1 cellular context compared by ENCODE assay signal in genomic region chr10:31760674-31761081, GRCh38.
TF ChIP-seq lines count a peak whose summit lies in the region.

No MANE protein-coding gene starts in this region.

TF ChIP-seq in K562, 482 proteins besides CTCF, POLR2A, EP300 and RAD21 (continued from another document):
- TF ChIP-seq ZNF354B (CRISPR knock-in tag; IDR thresholded peaks at IDR 0.05) (no peak), PHF21A (IDR thresholded peaks at IDR 0.05; ENCODE audit: borderline replicate concordance, low read depth) (no peak), ZNF512 (tag; IDR thresholded peaks at IDR 0.05) (peak; percentile 82), ETV5 (CRISPR knock-in tag; IDR thresholded peaks at IDR 0.05; ENCODE audit: low read depth) (no peak), BRD9 (IDR thresholded peaks at IDR 0.05; ENCODE audit: low read depth, partially characterized antibody) (no peak), MCM5 (IDR thresholded peaks at IDR 0.05; ENCODE audit: low read depth) (no peak), DNMT1 (IDR thresholded peaks at IDR 0.05) (no peak), DACH1 (IDR thresholded peaks at IDR 0.05; ENCODE audit: partially characterized antibody) (no peak), PCBP2 (IDR thresholded peaks at IDR 0.05; ENCODE audit: low read depth, low read length, poor library complexity, severe bottlenecking) (no peak), ZFP36 (IDR thresholded peaks at IDR 0.05; ENCODE audit: low read depth, low read length, partially characterized antibody) (peak; percentile 48), PBX2 (CRISPR knock-in tag; IDR thresholded peaks at IDR 0.05; ENCODE audit: low read depth) (no peak), PBX2 (tag; conservative IDR thresholded peaks at IDR 0.05; ENCODE audit: low read depth) (peak; percentile 72), ZNF561 (CRISPR knock-in tag; conservative IDR thresholded peaks at IDR 0.05) (no peak), ZNF780A (CRISPR knock-in tag; IDR thresholded peaks at IDR 0.05) (no peak), HNRNPUL1 (IDR thresholded peaks at IDR 0.05; ENCODE audit: low read length) (no peak), THRB (CRISPR knock-in tag; conservative IDR thresholded peaks at IDR 0.05) (no peak)
TF ChIP-seq in K562: peak in this region for 8.
